Comparison of ENCODE assay signal across 9 cellular contexts in the genomic region with DNA sequence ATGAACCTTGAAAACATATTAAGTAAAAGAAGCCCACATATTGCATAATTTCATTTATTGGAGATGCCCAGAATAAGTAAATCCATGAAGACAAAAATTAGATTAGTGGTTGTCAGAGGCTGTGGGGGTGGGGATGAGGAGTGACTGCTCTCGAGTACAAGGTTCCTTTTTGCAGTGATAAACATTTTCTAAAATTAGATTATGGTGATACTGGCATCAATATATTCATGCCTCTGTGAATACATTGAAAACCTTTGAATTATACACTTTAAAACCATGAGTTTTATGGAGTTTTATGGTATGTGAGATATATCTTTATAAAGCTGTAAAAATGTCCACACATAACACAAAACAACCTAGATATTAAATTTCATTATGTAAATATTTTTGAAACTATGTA.
"Had no signal": no experiment of that assay in that cellular context is flagged by ENCODE, and none has a peak within 500 bp of the region (broad histone marks: within the 10 kb centered on the region; RNA-seq: fewer than 3 reads in every experiment).

No MANE protein-coding gene starts in this region.

- H3K27ac ChIP-seq: HL-60 had no signal

- H3K4me1 ChIP-seq: HAP-1 had no signal

- ATAC-seq: GM23338, HCT116, HepG2 had no signal

- H2AFZ ChIP-seq: GM23338 had no signal

- H3K4me3 ChIP-seq: GM23338, HAP-1 had no signal

- H3K4me2 ChIP-seq: GM23338 had no signal

- H3K9me3 ChIP-seq: HAP-1 had no signal

- H3K9me3 Mint-ChIP-seq: HFFc6 had no signal

- H3K4me3 Mint-ChIP-seq: GM23338, HFFc6, IgD-negative memory B cell had no signal

- H3K36me3 ChIP-seq: HAP-1 had no signal

- H3K27ac Mint-ChIP-seq: GM23338, HFFc6, IgD-negative memory B cell had no signal

- DNase-seq: H7, HFFc6, KBM-7 had no signal
